19 cellular contexts compared by ENCODE assay signal in genomic region chr9:136074706-136075105, GRCh38. TPM values are rescaled to one million over a fixed set of nuclear protein-coding genes. Genes with fewer than 3 reads are reported as not detected.
DNase-seq lines count a peak whose midpoint lies in the region; ATAC-seq and TF ChIP-seq lines count a peak whose summit lies in the region.
"Had no signal": no experiment of that assay in that cellular context is flagged by ENCODE, and none has a peak within 500 bp of the region (broad histone marks: within the 10 kb centered on the region; RNA-seq: fewer than 3 reads in every experiment).

No MANE protein-coding gene starts in this region.

- H3K27ac ChIP-seq in left ventricle myocardium inferior (replicated peaks) (no peak overlapping the region), RWPE2 (ENCODE audit: poor library complexity, severe bottlenecking) (no peak overlapping the region), mesendoderm (ENCODE audit: low read depth, low read length) (no peak overlapping the region), upper lobe of right lung (no peak overlapping the region), coronary artery (no peak overlapping the region)
- H3K27ac ChIP-seq: KMS-11 had no signal

- no peak overlapping the region for H2BK15ac ChIP-seq in mesendoderm (replicated peaks; ENCODE audit: low read depth)

- WGBS in mesendoderm (ENCODE audit: extremely low coverage, insufficient coverage, low lambda C conversion rate): no CpG with 5 or more reads among the region's 28 CpGs

- H3K79me1 ChIP-seq in mesendoderm (ENCODE audit: low read length): no peaks in the 10 kb centered on the region

- no peak overlapping the region for H3K9ac ChIP-seq in mesendoderm (ENCODE audit: low read length)
- H3K9ac ChIP-seq: KMS-11 had no signal

- H3K4me3 ChIP-seq in left ventricle myocardium inferior: no peak overlapping the region
- no peak overlapping the region for H3K4me3 ChIP-seq in RWPE2 (ENCODE audit: severe bottlenecking)
- H3K4me3 ChIP-seq in mesendoderm (ENCODE audit: low read length): no peak overlapping the region
- no peak overlapping the region for H3K4me3 ChIP-seq in upper lobe of right lung
- no peak overlapping the region for H3K4me3 ChIP-seq in coronary artery

- H3K4me2 ChIP-seq in mesendoderm (ENCODE audit: low read length): no peak overlapping the region
- H3K4me2 ChIP-seq: KMS-11 had no signal

- H3K27me3 ChIP-seq in left ventricle myocardium inferior (ENCODE audit: low read depth) (no peaks in the 10 kb centered on the region), RWPE2 (ENCODE audit: insufficient read depth, poor library complexity, severe bottlenecking) (no peaks in the 10 kb centered on the region), mesendoderm (ENCODE audit: insufficient read depth, low read length, poor library complexity) (no peaks in the 10 kb centered on the region), upper lobe of right lung (no peaks in the 10 kb centered on the region)

- intact Hi-C loops in left ventricle myocardium inferior (cut with micrococcal nuclease): no loop called here
- intact Hi-C loops in cardiac septum (cut with DNase I): no loop called here
- intact Hi-C loops in upper lobe of right lung (cut with DNase I): no loop called here

- H3K36me3 ChIP-seq in left ventricle myocardium inferior: peaks cover 15% of the 10 kb centered on the region
- no peaks in the 10 kb centered on the region for H3K36me3 ChIP-seq in RWPE2 (ENCODE audit: low read depth)
- H3K36me3 ChIP-seq in mesendoderm (ENCODE audit: control insufficient read depth, insufficient read depth, low read length): no peaks in the 10 kb centered on the region
- no peaks in the 10 kb centered on the region for H3K36me3 ChIP-seq in upper lobe of right lung

- no peak overlapping the region for H4K5ac ChIP-seq in mesendoderm (ENCODE audit: low read length)

- DNase-seq in left ventricle myocardium inferior (peak; percentile 10), cardiac septum (ENCODE audit: low spot score) (no peak), RWPE2 (ENCODE audit: low spot score) (peak; percentile 56), mesendoderm (no peak), upper lobe of right lung (peak; percentile 58), iPS-NIHi7 (ENCODE audit: extremely low spot score) (no peak), coronary artery (ENCODE audit: low spot score) (no peak), nucleus accumbens (lab: John Stamatoyannopoulos, UW) (no peak)
- DNase-seq: CD4-positive, CD25-positive, alpha-beta regulatory T cell; DMS79 treated with DMSO at 0.1 percent for 48 hours; HCEC 1CT; NCI-H1092 treated with DMSO at 0.1 percent for 48 hours; NCI-H1436 treated with DMSO at 0.1 percent for 48 hours; NCI-H1930; NCI-H2227 treated with DMSO at 0.1 percent for 48 hours; NCI-H510A; NCI-H748 treated with DMSO at 0.1 percent for 48 hours; NK-92 treated with Interleukin-12 subunit alpha and Interleukin-12 subunit beta, amount 100 ng/mL, for 24 hours had no signal

- H3K4ac ChIP-seq in mesendoderm (ENCODE audit: low read depth, low read length): no peak overlapping the region

- H3K9me3 ChIP-seq in left ventricle myocardium inferior (replicated peaks) (no peaks in the 10 kb centered on the region), RWPE2 (ENCODE audit: severe bottlenecking) (no peaks in the 10 kb centered on the region), upper lobe of right lung (no peaks in the 10 kb centered on the region)

- no peak for ATAC-seq in RWPE2 (ENCODE audit: low read depth)
- ATAC-seq in upper lobe of right lung: no peak

- no peak overlapping the region for H4K8ac ChIP-seq in mesendoderm (ENCODE audit: low read depth, low read length)

- H3K79me2 ChIP-seq in mesendoderm (ENCODE audit: control insufficient read depth, insufficient read depth, low read length): no peaks in the 10 kb centered on the region

- peaks cover 24% of the 10 kb centered on the region for H3K4me1 ChIP-seq in left ventricle myocardium inferior
- peaks cover 3% of the 10 kb centered on the region for H3K4me1 ChIP-seq in RWPE2 (ENCODE audit: insufficient read depth, poor library complexity, severe bottlenecking)
- H3K4me1 ChIP-seq in mesendoderm (ENCODE audit: control insufficient read depth, low read depth, low read length): no peaks in the 10 kb centered on the region
- peaks cover 5% of the 10 kb centered on the region for H3K4me1 ChIP-seq in upper lobe of right lung

- H3K56ac ChIP-seq in mesendoderm (ENCODE audit: low read length): peak overlapping the region; percentile 15

- no peak overlapping the region for H3K18ac ChIP-seq in mesendoderm (ENCODE audit: low read length)

- no peak overlapping the region for H2AK5ac ChIP-seq in mesendoderm (ENCODE audit: low read length)

- H2BK120ac ChIP-seq in mesendoderm (ENCODE audit: low read depth, low read length): no peak overlapping the region

- no peak for TF ChIP-seq CTCF in left ventricle myocardium inferior (IDR thresholded peaks at IDR 0.05; ENCODE audit: borderline replicate concordance)
- TF ChIP-seq CTCF in RWPE2 (IDR thresholded peaks at IDR 0.05; ENCODE audit: poor library complexity, severe bottlenecking): no peak
- no peak for TF ChIP-seq CTCF in upper lobe of right lung (IDR thresholded peaks at IDR 0.05)
- TF ChIP-seq CTCF in coronary artery (IDR thresholded peaks at IDR 0.05): no peak

- no peak overlapping the region for H2BK5ac ChIP-seq in mesendoderm (ENCODE audit: low read length)

- no peak overlapping the region for H3K23ac ChIP-seq in mesendoderm (ENCODE audit: low read length)

RNA-seq across cellular contexts. Expression of gene NACC2, which starts 20.4 kb away (rescaled TPM):
- total RNA-seq in left ventricle myocardium inferior (29.5 TPM), cardiac septum (57.8 TPM), upper lobe of right lung (33.5 TPM)
- polyA plus RNA-seq in mesendoderm (2013, experiment 1 of 2): 2.0 TPM
- polyA plus RNA-seq in mesendoderm (2013, experiment 2 of 2): 2.2 TPM

RNA-seq across cellular contexts. Expression of gene TMEM250, which starts 44.0 kb away (rescaled TPM):
- total RNA-seq in left ventricle myocardium inferior (15.1 TPM), cardiac septum (19.8 TPM), upper lobe of right lung (30.7 TPM)
- 21.7 TPM for polyA plus RNA-seq in mesendoderm (2013, experiment 1 of 2)
- 22.2 TPM for polyA plus RNA-seq in mesendoderm (2013, experiment 2 of 2)

Comparison
In these comparisons a context has a peak if more than half of its experiments do, and no peak if none do; other contexts are left out.
1. DNase-seq: peak in left ventricle myocardium inferior (single experiment), RWPE2 (single experiment) and upper lobe of right lung (single experiment); none in cardiac septum (single experiment), mesendoderm (single experiment), iPS-NIHi7 (single experiment), coronary artery (single experiment) and nucleus accumbens (0 of 56).